In genomic region chr2:47950340-47951280, GRCh38 we compare ENCODE assay signal across 2 cellular contexts.
A peak's percentile ranks its signal among the peaks of the same experiment; 100 is the strongest.
TF ChIP-seq lines count a peak whose summit lies in the region.

No MANE protein-coding gene starts in this region.

TF ChIP-seq in HepG2, 621 proteins besides CTCF, POLR2A, EP300 and RAD21 (continued from another document):
- TF ChIP-seq ZNF512B (CRISPR knock-in tag; IDR thresholded peaks at IDR 0.05; ENCODE audit: borderline replicate concordance) (no peak), GTF2F1 (IDR thresholded peaks at IDR 0.05; ENCODE audit: low read length) (no peak), ELF4 (CRISPR knock-in tag; IDR thresholded peaks at IDR 0.05; ENCODE audit: borderline replicate concordance) (no peak), ZNF543 (CRISPR knock-in tag; IDR thresholded peaks at IDR 0.05) (no peak), ERF (CRISPR knock-in tag; IDR thresholded peaks at IDR 0.05) (no peak)

TF ChIP-seq in SK-N-SH treated with all-trans-retinoic acid at 6 μM for 48 hours, 23 proteins besides CTCF, POLR2A, EP300 and RAD21 (continued from another document):
- peak; percentile 42; the same call in 1 of the 2 replicates for TF ChIP-seq ISL1 (CRISPR knock-in tag; IDR thresholded peaks at IDR 0.05)
